ENCODE assay signal across 21 cellular contexts in the genomic region with DNA sequence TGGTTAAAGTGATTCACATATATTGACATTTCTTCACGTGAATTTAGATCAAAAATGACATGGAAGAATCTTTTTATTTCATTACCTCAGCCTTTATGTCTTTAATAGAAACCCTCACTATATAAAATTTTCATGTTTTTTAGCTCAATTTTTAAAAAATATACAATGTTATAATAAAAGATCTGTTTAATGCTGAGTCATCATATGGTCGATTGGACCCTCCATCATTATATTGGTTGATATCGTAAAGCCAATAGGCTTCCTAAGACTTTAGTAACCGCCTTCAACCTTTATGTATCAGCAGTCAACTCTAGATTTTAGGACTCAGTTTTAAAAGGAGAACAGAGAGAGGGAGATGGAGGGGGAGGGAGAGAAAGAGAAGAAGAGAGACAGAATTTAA.
"Had no signal": no experiment of that assay in that cellular context is flagged by ENCODE, and none has a peak within 500 bp of the region (broad histone marks: within the 10 kb centered on the region; RNA-seq: fewer than 3 reads in every experiment).

No MANE protein-coding gene starts in this region.

- H3K27ac ChIP-seq: hepatocyte, left ventricle myocardium inferior, ovary, right atrium auricular region, skin epidermis, spleen, suprapubic skin, thoracic aorta, tibial artery, upper lobe of right lung had no signal

- ATAC-seq: naive thymus-derived CD4-positive, alpha-beta T cell; natural killer cell treated with Interleukin-12 subunit alpha and Interleukin-12 subunit beta and Interleukin-15 and Interleukin-18, amount 100 ng/mL, for 72 hours; sciatic nerve; stimulated activated effector memory CD8-positive, alpha-beta T cell treated with anti-CD3 and anti-CD28 coated beads, Interleukin-12 subunit alpha, Interleukin-12 subunit beta, amount 100 ng/mL, for 72 hours; upper lobe of right lung had no signal

- H3K4me2 ChIP-seq: hepatocyte had no signal

- H3K4me1 ChIP-seq: left ventricle myocardium inferior, right atrium auricular region, spleen, suprapubic skin, tibial artery, upper lobe of right lung had no signal

- FAIRE-seq: urothelium cell line had no signal

- H3K4me3 ChIP-seq: hepatocyte, left ventricle myocardium inferior, lung, ovary, right atrium auricular region, skin epidermis, spleen, suprapubic skin, thoracic aorta, tibial artery, upper lobe of right lung had no signal

- DNase-seq: islet precursor cell; left ventricle myocardium inferior; mesendoderm; naive thymus-derived CD4-positive, alpha-beta T cell; ovary; spleen; stimulated activated CD4-positive, alpha-beta T cell treated with anti-CD3 and anti-CD28 coated beads, Interleukin-4, amount 100 ng/mL, for 24 hours; stimulated activated naive CD4-positive, alpha-beta T cell; tibial artery; trophoblast cell; upper lobe of right lung had no signal

- H3K27me3 ChIP-seq: hepatocyte, ovary, right atrium auricular region, spleen, suprapubic skin, tibial artery, upper lobe of right lung had no signal

- H2AFZ ChIP-seq: hepatocyte had no signal

- H3K36me3 ChIP-seq: left ventricle myocardium inferior, ovary, right atrium auricular region, spleen, suprapubic skin, thoracic aorta, tibial artery, upper lobe of right lung had no signal

- H3K79me2 ChIP-seq: hepatocyte had no signal

- H3K9me3 ChIP-seq: ovary, right atrium auricular region, spleen, suprapubic skin, thoracic aorta, tibial artery, upper lobe of right lung had no signal
